1 cellular context compared by ENCODE assay signal in genomic region chr6:43427406-43428111, GRCh38.
TF ChIP-seq lines count a peak whose summit lies in the region.

A gene with protein sequence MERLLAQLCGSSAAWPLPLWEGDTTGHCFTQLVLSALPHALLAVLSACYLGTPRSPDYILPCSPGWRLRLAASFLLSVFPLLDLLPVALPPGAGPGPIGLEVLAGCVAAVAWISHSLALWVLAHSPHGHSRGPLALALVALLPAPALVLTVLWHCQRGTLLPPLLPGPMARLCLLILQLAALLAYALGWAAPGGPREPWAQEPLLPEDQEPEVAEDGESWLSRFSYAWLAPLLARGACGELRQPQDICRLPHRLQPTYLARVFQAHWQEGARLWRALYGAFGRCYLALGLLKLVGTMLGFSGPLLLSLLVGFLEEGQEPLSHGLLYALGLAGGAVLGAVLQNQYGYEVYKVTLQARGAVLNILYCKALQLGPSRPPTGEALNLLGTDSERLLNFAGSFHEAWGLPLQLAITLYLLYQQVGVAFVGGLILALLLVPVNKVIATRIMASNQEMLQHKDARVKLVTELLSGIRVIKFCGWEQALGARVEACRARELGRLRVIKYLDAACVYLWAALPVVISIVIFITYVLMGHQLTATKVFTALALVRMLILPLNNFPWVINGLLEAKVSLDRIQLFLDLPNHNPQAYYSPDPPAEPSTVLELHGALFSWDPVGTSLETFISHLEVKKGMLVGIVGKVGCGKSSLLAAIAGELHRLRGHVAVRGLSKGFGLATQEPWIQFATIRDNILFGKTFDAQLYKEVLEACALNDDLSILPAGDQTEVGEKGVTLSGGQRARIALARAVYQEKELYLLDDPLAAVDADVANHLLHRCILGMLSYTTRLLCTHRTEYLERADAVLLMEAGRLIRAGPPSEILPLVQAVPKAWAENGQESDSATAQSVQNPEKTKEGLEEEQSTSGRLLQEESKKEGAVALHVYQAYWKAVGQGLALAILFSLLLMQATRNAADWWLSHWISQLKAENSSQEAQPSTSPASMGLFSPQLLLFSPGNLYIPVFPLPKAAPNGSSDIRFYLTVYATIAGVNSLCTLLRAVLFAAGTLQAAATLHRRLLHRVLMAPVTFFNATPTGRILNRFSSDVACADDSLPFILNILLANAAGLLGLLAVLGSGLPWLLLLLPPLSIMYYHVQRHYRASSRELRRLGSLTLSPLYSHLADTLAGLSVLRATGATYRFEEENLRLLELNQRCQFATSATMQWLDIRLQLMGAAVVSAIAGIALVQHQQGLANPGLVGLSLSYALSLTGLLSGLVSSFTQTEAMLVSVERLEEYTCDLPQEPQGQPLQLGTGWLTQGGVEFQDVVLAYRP (N-terminal part only) (plus strand): TSS chr6:43427541. CDS start chr6:43427979, 438 bp downstream.

TF ChIP-seq in HepG2, 621 proteins besides CTCF, POLR2A, EP300 and RAD21 (continued from another document and continues in another):
- TF ChIP-seq TRAFD1 (CRISPR knock-in tag; IDR thresholded peaks at IDR 0.05; ENCODE audit: borderline replicate concordance) (no peak; the same call in none of the 2 replicates), BRD4 (CRISPR knock-in tag; IDR thresholded peaks at IDR 0.05) (peak; percentile 74; the same call in 1 of the 2 replicates), SUZ12 (IDR thresholded peaks at IDR 0.05; ENCODE audit: low read depth, low read length) (no peak), DMAP1 (CRISPR knock-in tag; IDR thresholded peaks at IDR 0.05) (peak; percentile 79; the same call in 1 of the 2 replicates), ZNF841 (CRISPR knock-in tag; IDR thresholded peaks at IDR 0.05; ENCODE audit: borderline replicate concordance) (no peak), SCMH1 (CRISPR knock-in tag; IDR thresholded peaks at IDR 0.05; ENCODE audit: borderline replicate concordance) (no peak), NONO (IDR thresholded peaks at IDR 0.05) (no peak), NONO (CRISPR knock-in tag; conservative IDR thresholded peaks at IDR 0.05) (peak; percentile 88), SMARCC2 (IDR thresholded peaks at IDR 0.05) (no peak), ZNF34 (CRISPR knock-in tag; IDR thresholded peaks at IDR 0.05; ENCODE audit: borderline replicate concordance) (peak; percentile 74; the same call in 1 of the 2 replicates), KDM3A (CRISPR knock-in tag; IDR thresholded peaks at IDR 0.05; ENCODE audit: low read depth) (0 out of 2 replicates have a peak, but pooled peaks have one; percentile 34), TRIM24 (CRISPR knock-in tag; IDR thresholded peaks at IDR 0.05) (no peak), ZBTB4 (CRISPR knock-in tag; IDR thresholded peaks at IDR 0.05; ENCODE audit: borderline replicate concordance) (no peak), ZNF598 (CRISPR knock-in tag; IDR thresholded peaks at IDR 0.05; ENCODE audit: borderline replicate concordance) (peak; percentile 27; the same call in 1 of the 2 replicates), RBFOX2 (IDR thresholded peaks at IDR 0.05; ENCODE audit: low read depth, low read length) (peak; percentile 89), ZNF580 (CRISPR knock-in tag; IDR thresholded peaks at IDR 0.05; ENCODE audit: borderline replicate concordance, low read depth) (peak; percentile 60; the same call in 1 of the 2 replicates), ZNF496 (CRISPR knock-in tag; IDR thresholded peaks at IDR 0.05; ENCODE audit: insufficient replicate concordance) (no peak), POLR2AphosphoS2 (IDR thresholded peaks at IDR 0.05; ENCODE audit: low read depth, low read length) (no peak), AHR (CRISPR knock-in tag; IDR thresholded peaks at IDR 0.05) (no peak; the same call in 1 of the 2 replicates), ZBTB33 (CRISPR knock-in tag; IDR thresholded peaks at IDR 0.05) (no peak), ZNF749 (CRISPR knock-in tag; IDR thresholded peaks at IDR 0.05; ENCODE audit: borderline replicate concordance) (peak; percentile 74; the same call in 1 of the 2 replicates), SKI (IDR thresholded peaks at IDR 0.05; ENCODE audit: partially characterized antibody) (peak; percentile 37), ASH2L (IDR thresholded peaks at IDR 0.05; ENCODE audit: insufficient read length, low read depth, low read length) (peak; percentile 94), ZBTB8A (CRISPR knock-in tag; IDR thresholded peaks at IDR 0.05; ENCODE audit: borderline replicate concordance, low read depth) (no peak), RARG (CRISPR knock-in tag; IDR thresholded peaks at IDR 0.05; ENCODE audit: low read depth) (no peak), ZFYVE20 (CRISPR knock-in tag; IDR thresholded peaks at IDR 0.05; ENCODE audit: borderline replicate concordance, low read depth) (0 out of 2 replicates have a peak, but pooled peaks have one; percentile 63), TBL1XR1 (IDR thresholded peaks at IDR 0.05; ENCODE audit: borderline replicate concordance, low read length, partially characterized antibody) (peak; percentile 57), ZNF660 (CRISPR knock-in tag; IDR thresholded peaks at IDR 0.05; ENCODE audit: borderline replicate concordance, low read depth) (no peak; the same call in 1 of the 2 replicates), ARHGAP35 (CRISPR knock-in tag; IDR thresholded peaks at IDR 0.05; ENCODE audit: borderline replicate concordance) (peak; percentile 65; the same call in 1 of the 2 replicates), ATF7-NPFF (CRISPR knock-in tag; IDR thresholded peaks at IDR 0.05; ENCODE audit: low read depth) (peak; percentile 86), CHCHD3 (CRISPR knock-in tag; IDR thresholded peaks at IDR 0.05) (peak; percentile 79), FOXA3 (CRISPR knock-in tag; IDR thresholded peaks at IDR 0.05) (0 out of 2 replicates have a peak, but pooled peaks have one; percentile 5), CCDC6 (CRISPR knock-in tag; IDR thresholded peaks at IDR 0.05) (no peak; the same call in 1 of the 2 replicates), ZNF703 (CRISPR knock-in tag; IDR thresholded peaks at IDR 0.05; ENCODE audit: borderline replicate concordance) (no peak), PTBP1 (IDR thresholded peaks at IDR 0.05; ENCODE audit: low read depth, low read length, poor library complexity, severe bottlenecking) (no peak), SMYD3 (CRISPR knock-in tag; IDR thresholded peaks at IDR 0.05) (no peak), ZNF367 (CRISPR knock-in tag; IDR thresholded peaks at IDR 0.05; ENCODE audit: borderline replicate concordance) (peak; percentile 46), ZFP62 (CRISPR knock-in tag; IDR thresholded peaks at IDR 0.05) (no peak), ZNF234 (CRISPR knock-in tag; conservative IDR thresholded peaks at IDR 0.05) (no peak), GTF2F1 (IDR thresholded peaks at IDR 0.05; ENCODE audit: low read length) (no peak), ZNF253 (CRISPR knock-in tag; IDR thresholded peaks at IDR 0.05; ENCODE audit: borderline replicate concordance) (0 out of 2 replicates have a peak, but pooled peaks have one; percentile 50), GABPB1 (CRISPR knock-in tag; IDR thresholded peaks at IDR 0.05) (peak; percentile 90), FUBP1 (CRISPR knock-in tag; IDR thresholded peaks at IDR 0.05; ENCODE audit: borderline replicate concordance) (0 out of 2 replicates have a peak, but pooled peaks have one; percentile 68), ZNF589 (CRISPR knock-in tag; conservative IDR thresholded peaks at IDR 0.05) (no peak; the same call in 1 of the 2 replicates)
- TF ChIP-seq, protein P1, sequence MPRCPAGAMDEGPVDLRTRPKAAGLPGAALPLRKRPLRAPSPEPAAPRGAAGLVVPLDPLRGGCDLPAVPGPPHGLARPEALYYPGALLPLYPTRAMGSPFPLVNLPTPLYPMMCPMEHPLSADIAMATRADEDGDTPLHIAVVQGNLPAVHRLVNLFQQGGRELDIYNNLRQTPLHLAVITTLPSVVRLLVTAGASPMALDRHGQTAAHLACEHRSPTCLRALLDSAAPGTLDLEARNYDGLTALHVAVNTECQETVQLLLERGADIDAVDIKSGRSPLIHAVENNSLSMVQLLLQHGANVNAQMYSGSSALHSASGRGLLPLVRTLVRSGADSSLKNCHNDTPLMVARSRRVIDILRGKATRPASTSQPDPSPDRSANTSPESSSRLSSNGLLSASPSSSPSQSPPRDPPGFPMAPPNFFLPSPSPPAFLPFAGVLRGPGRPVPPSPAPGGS (CRISPR knock-in tag; IDR thresholded peaks at IDR 0.05): peak; percentile 74
- TF ChIP-seq, protein P2, sequence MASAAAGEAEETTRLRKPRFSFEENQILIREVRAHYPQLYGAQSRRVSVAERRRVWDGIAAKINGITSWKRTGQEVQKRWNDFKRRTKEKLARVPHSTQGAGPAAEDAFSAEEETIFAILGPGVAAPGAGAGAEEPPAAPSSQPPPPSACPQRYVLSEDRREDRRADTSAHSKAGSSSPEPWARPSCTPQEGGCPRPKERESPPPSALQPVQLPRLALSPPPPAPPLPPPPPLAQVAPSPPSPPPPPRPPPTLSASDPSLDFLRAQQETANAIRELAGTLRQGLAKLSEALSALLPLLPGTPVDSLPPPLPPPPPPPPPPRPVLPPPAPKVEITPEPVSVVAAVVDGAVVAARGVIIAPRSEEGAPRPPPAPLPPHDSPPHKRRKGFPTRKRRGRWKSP (CRISPR knock-in tag; IDR thresholded peaks at IDR 0.05): peak; percentile 99
- TF ChIP-seq, protein P3, sequence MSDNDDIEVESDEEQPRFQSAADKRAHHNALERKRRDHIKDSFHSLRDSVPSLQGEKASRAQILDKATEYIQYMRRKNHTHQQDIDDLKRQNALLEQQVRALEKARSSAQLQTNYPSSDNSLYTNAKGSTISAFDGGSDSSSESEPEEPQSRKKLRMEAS (IDR thresholded peaks at IDR 0.05): peak; percentile 70
- TF ChIP-seq, protein P4, sequence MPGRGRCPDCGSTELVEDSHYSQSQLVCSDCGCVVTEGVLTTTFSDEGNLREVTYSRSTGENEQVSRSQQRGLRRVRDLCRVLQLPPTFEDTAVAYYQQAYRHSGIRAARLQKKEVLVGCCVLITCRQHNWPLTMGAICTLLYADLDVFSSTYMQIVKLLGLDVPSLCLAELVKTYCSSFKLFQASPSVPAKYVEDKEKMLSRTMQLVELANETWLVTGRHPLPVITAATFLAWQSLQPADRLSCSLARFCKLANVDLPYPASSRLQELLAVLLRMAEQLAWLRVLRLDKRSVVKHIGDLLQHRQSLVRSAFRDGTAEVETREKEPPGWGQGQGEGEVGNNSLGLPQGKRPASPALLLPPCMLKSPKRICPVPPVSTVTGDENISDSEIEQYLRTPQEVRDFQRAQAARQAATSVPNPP (CRISPR knock-in tag; IDR thresholded peaks at IDR 0.05): no peak
